1 cellular context compared by ENCODE assay signal in genomic region chr22:35841907-35842518, GRCh38.
TF ChIP-seq lines count a peak whose summit lies in the region.

No MANE protein-coding gene starts in this region.

TF ChIP-seq in K562, 482 proteins besides CTCF, POLR2A, EP300 and RAD21 (continued from another document):
- TF ChIP-seq KDM2B (CRISPR knock-in tag; IDR thresholded peaks at IDR 0.05) (no peak), ZBTB17 (CRISPR knock-in tag; IDR thresholded peaks at IDR 0.05) (no peak), HMG20B (CRISPR knock-in tag; IDR thresholded peaks at IDR 0.05) (no peak), JUNB (CRISPR knock-in tag; conservative IDR thresholded peaks at IDR 0.05) (no peak), KLF6 (CRISPR knock-in tag; IDR thresholded peaks at IDR 0.05; ENCODE audit: borderline replicate concordance) (no peak), RERE (CRISPR knock-in tag; IDR thresholded peaks at IDR 0.05; ENCODE audit: borderline replicate concordance) (no peak), ZNF140 (CRISPR knock-in tag; IDR thresholded peaks at IDR 0.05) (no peak), TFAP4 (CRISPR knock-in tag; IDR thresholded peaks at IDR 0.05; ENCODE audit: borderline replicate concordance) (no peak), ATF4 (CRISPR knock-in tag; IDR thresholded peaks at IDR 0.05) (no peak), MAFG (tag; conservative IDR thresholded peaks at IDR 0.05) (0 out of 2 replicates have a peak, but pooled peaks have one; percentile 30), ZNF707 (CRISPR knock-in tag; conservative IDR thresholded peaks at IDR 0.05) (no peak), ZNF316 (IDR thresholded peaks at IDR 0.05) (peak; percentile 75), CTBP1 (IDR thresholded peaks at IDR 0.05; ENCODE audit: borderline replicate concordance) (no peak), C11orf30 (IDR thresholded peaks at IDR 0.05; ENCODE audit: low read depth) (peak; percentile 62), NFIX (CRISPR knock-in tag; IDR thresholded peaks at IDR 0.05; ENCODE audit: low read depth) (peak; percentile 66), TRIM28 (IDR thresholded peaks at IDR 0.05) (no peak), FOXJ2 (tag; IDR thresholded peaks at IDR 0.05) (no peak), ZNF384 (IDR thresholded peaks at IDR 0.05; ENCODE audit: low read depth, low read length) (no peak)
- TF ChIP-seq, protein P1, sequence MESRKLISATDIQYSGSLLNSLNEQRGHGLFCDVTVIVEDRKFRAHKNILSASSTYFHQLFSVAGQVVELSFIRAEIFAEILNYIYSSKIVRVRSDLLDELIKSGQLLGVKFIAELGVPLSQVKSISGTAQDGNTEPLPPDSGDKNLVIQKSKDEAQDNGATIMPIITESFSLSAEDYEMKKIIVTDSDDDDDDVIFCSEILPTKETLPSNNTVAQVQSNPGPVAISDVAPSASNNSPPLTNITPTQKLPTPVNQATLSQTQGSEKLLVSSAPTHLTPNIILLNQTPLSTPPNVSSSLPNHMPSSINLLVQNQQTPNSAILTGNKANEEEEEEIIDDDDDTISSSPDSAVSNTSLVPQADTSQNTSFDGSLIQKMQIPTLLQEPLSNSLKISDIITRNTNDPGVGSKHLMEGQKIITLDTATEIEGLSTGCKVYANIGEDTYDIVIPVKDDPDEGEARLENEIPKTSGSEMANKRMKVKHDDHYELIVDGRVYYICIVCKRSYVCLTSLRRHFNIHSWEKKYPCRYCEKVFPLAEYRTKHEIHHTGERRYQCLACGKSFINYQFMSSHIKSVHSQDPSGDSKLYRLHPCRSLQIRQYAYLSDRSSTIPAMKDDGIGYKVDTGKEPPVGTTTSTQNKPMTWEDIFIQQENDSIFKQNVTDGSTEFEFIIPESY (CRISPR knock-in tag; IDR thresholded peaks at IDR 0.05), result no peak
TF ChIP-seq in K562: peak in this region for 6.
